9 cellular contexts compared by ENCODE assay signal in the genomic region with DNA sequence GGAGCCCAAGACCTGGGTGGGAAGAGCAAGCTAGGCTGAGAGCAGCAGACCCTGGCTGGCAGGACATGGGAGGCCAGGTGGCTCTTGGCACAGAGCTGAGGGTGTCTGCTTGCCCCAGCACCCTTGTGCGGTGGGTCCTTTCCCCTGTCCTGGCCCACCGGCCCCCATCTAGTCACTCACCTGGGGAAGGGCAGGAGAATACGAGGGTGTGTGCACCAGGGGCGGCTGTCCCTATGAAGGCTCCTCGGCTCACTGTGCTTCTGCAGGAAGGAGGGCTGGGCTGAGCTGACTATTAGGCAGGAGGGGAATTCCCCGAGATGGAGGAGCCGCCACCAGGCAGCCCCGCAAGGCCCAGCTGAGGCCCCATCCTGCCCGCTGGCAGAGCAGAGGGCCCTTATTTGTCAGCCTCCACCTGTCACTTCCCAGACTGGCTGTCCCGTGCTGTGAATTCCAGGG. TPM values are rescaled to one million over a fixed set of nuclear protein-coding genes. Genes with fewer than 3 reads are reported as not detected.
A peak's percentile ranks its signal among the peaks of the same experiment; 100 is the strongest.
DNase-seq lines count a peak whose midpoint lies in the region; ATAC-seq, FAIRE-seq and TF ChIP-seq lines count a peak whose summit lies in the region.
"Had no signal": no experiment of that assay in that cellular context is flagged by ENCODE, and none has a peak within 500 bp of the region (broad histone marks: within the 10 kb centered on the region; RNA-seq: fewer than 3 reads in every experiment).

No MANE protein-coding gene starts in this region.

- H3K4me1 ChIP-seq in small intestine (ENCODE audit: control insufficient read depth in 2 of 2, insufficient read depth in 1 of 2, low read depth in 1 of 2, low read length in 1 of 2) = peaks cover 18 to 19% of the 10 kb centered on the region in 2 donors

- H3K9me3 ChIP-seq in small intestine (ENCODE audit: control insufficient read depth, low read depth) = no peaks in the 10 kb centered on the region

- 5 to 32% (median 10%) methylated on average over 9 to 10 of the region's 10 CpGs for WGBS in small intestine, 3 donors

- TF ChIP-seq CTCF in GM12875 (IDR thresholded peaks at IDR 0.05; ENCODE audit: borderline replicate concordance, insufficient read depth, low read depth, low read length) = no peak

- H3K27me3 ChIP-seq in small intestine (ENCODE audit: control insufficient read depth in 2 of 2, insufficient read depth in 2 of 2, low read length in 2 of 2) = no peaks in the 10 kb centered on the region

- DNase-seq in RCC 7860 (ENCODE audit: low spot score) (peak; percentile 61), small intestine (peak; percentile 44), urothelium cell line (ENCODE audit: low spot score) (no peak), HPDE6-E6E7 (ENCODE audit: extremely low spot score) (no peak), SW480 (ENCODE audit: low spot score) (no peak)
- peak; percentile 65 for DNase-seq in activated naive CD4-positive, alpha-beta T cell treated with anti-CD3 and anti-CD28 coated beads, Interleukin-2, amount 50 U/mL, for 16 hours

- H3K36me3 ChIP-seq in small intestine (ENCODE audit: control insufficient read depth in 2 of 2, insufficient read depth in 2 of 2, low read length in 2 of 2) = no peaks in the 10 kb centered on the region

- peak overlapping the region; percentile 18 to 79 for H3K27ac ChIP-seq in small intestine (ENCODE audit: low read depth in 1 of 2, low read length in 1 of 2)

- peak; percentile 62 for ATAC-seq in GM21825 (IDR thresholded peaks at IDR 0.05; ENCODE audit: unreplicated experiment)

- FAIRE-seq in RCC 7860 (lab: Jason Lieb, UNC) (no peak), small intestine (lab: Jason Lieb, UNC) (no peak), urothelium cell line (lab: Jason Lieb, UNC) (no peak)
- FAIRE-seq: islet of Langerhans had no signal

- peak overlapping the region; percentile 89 for H3K4me3 ChIP-seq in GM12875 (ENCODE audit: low read depth, low read length)
- no peak overlapping the region for H3K4me3 ChIP-seq in small intestine (ENCODE audit: low read depth in 1 of 2, low read length in 2 of 2)

RNA-seq across cellular contexts. Expression of gene TNIP1, which starts 6.1 kb away (rescaled TPM):
- polyA plus RNA-seq in small intestine = 100 to 1,000 TPM in 2 of 3 donors, 10 to 100 TPM in 1; 97.5 to 190 (median 164) TPM

Comparison
In these comparisons a context has a peak if more than half of its experiments do, and no peak if none do; other contexts are left out.
1. DNase-seq: peak in RCC 7860 (single experiment), activated naive CD4-positive, alpha-beta T cell treated with anti-CD3 and anti-CD28 coated beads, Interleukin-2, amount 50 U/mL, for 16 hours (single experiment) and small intestine (single experiment); none in urothelium cell line (single experiment), HPDE6-E6E7 (single experiment) and SW480 (single experiment).